33 cellular contexts compared by ENCODE assay signal in the genomic region with DNA sequence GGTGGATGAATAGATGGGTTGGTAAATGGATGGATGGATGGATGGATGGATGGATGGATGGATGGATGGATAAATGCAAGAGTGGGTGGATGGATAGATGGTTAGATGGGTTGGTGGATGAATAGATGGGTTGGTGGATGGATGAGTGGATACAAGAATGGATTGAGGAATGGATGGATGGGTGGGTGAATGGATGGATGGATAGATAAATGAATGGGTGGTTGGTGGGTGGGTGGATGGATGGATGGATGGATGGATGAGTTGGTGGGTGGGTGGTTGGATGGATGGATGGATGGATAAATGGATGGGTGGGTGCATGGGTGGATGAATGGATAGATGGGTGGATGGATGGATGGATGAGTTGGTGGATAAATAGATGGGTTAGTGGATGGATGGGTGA. TPM values are rescaled to one million over a fixed set of nuclear protein-coding genes. Genes with fewer than 3 reads are reported as not detected.
"Had no signal": no experiment of that assay in that cellular context is flagged by ENCODE, and none has a peak within 500 bp of the region (broad histone marks: within the 10 kb centered on the region; RNA-seq: fewer than 3 reads in every experiment).

No MANE protein-coding gene starts in this region.

- H3K27me3 Mint-ChIP-seq: stimulated activated naive CD8-positive, alpha-beta T cell treated with anti-CD3 and anti-CD28 coated beads, Interleukin-15, Interleukin-2, amounts not matched to agents 100 ng/mL and 50 ng/mL, for 24 hours had no signal

- H3K4me3 Mint-ChIP-seq: immature natural killer cell; mesothelial cell of epicardium; naive B cell; natural killer cell; stimulated activated effector memory CD8-positive, alpha-beta T cell treated with anti-CD3 and anti-CD28 coated beads, Interleukin-12 subunit alpha, Interleukin-12 subunit beta, amount 100 ng/mL, for 72 hours; stimulated activated naive CD8-positive, alpha-beta T cell treated with anti-CD3 and anti-CD28 coated beads, Interleukin-15, Interleukin-2, amounts not matched to agents 100 ng/mL and 50 ng/mL, for 24 hours had no signal

- DNase-seq: hippocampal formation; immature natural killer cell; kidney; left colon; lower lobe of right lung; mammary epithelial cell; mesenchymal stem cell; naive B cell; natural killer cell; nucleus accumbens; pancreas; posterior cingulate gyrus; right lobe of liver; stimulated activated CD4-positive, alpha-beta T cell treated with anti-CD3 and anti-CD28 coated beads, Interleukin-12 subunit alpha, Interleukin-12 subunit beta, amount 100 ng/mL, for 4 hours; stimulated activated CD4-positive, alpha-beta T cell treated with anti-CD3 and anti-CD28 coated beads, Interleukin-15, amount 100 ng/mL, for 24 hours; stimulated activated CD4-positive, alpha-beta T cell treated with anti-CD3 and anti-CD28 coated beads, Interleukin-4, amount 100 ng/mL, for 24 hours; stimulated activated naive CD4-positive, alpha-beta T cell; tibial artery; trophoblast cell; upper lobe of right lung had no signal

- H3K36me3 ChIP-seq: left lung, lower lobe of right lung, pancreas, right atrium auricular region, right lobe of liver, suprapubic skin, thoracic aorta, tibial artery, upper lobe of right lung had no signal

- H3K27ac ChIP-seq: left lung, lower lobe of right lung, pancreas, right atrium auricular region, right lobe of liver, suprapubic skin, thoracic aorta, tibial artery, upper lobe of right lung had no signal

- H3K4me1 Mint-ChIP-seq: immature natural killer cell; natural killer cell; stimulated activated effector memory CD8-positive, alpha-beta T cell treated with anti-CD3 and anti-CD28 coated beads, Interleukin-12 subunit alpha, Interleukin-12 subunit beta, amount 100 ng/mL, for 72 hours had no signal

- H3K9me3 ChIP-seq: pancreas, right lobe of liver had no signal

- H3K4me1 ChIP-seq: left lung, lower lobe of right lung, pancreas, right atrium auricular region, right lobe of liver, suprapubic skin, tibial artery, upper lobe of right lung had no signal

- H3K27ac Mint-ChIP-seq: immature natural killer cell; mesothelial cell of epicardium; natural killer cell; stimulated activated effector memory CD8-positive, alpha-beta T cell treated with anti-CD3 and anti-CD28 coated beads, Interleukin-12 subunit alpha, Interleukin-12 subunit beta, amount 100 ng/mL, for 72 hours; stimulated activated naive CD8-positive, alpha-beta T cell treated with anti-CD3 and anti-CD28 coated beads, Interleukin-15, Interleukin-2, amounts not matched to agents 100 ng/mL and 50 ng/mL, for 24 hours had no signal

- FAIRE-seq: islet of Langerhans, kidney, pancreas, urothelium cell line had no signal

- H3K36me3 Mint-ChIP-seq: immature natural killer cell; mesothelial cell of epicardium; natural killer cell; stimulated activated effector memory CD8-positive, alpha-beta T cell treated with anti-CD3 and anti-CD28 coated beads, Interleukin-12 subunit alpha, Interleukin-12 subunit beta, amount 100 ng/mL, for 72 hours had no signal

- H3K4me3 ChIP-seq: left lung, lower lobe of right lung, pancreas, right atrium auricular region, right lobe of liver, suprapubic skin, thoracic aorta, tibial artery, upper lobe of right lung had no signal

- H3K27me3 ChIP-seq: pancreas, right atrium auricular region, right lobe of liver, suprapubic skin, tibial artery, upper lobe of right lung had no signal

- ATAC-seq: left colon; left lung; lower lobe of right lung; natural killer cell; pancreas; right lobe of liver; stimulated activated effector memory CD8-positive, alpha-beta T cell treated with anti-CD3 and anti-CD28 coated beads, Interleukin-12 subunit alpha, Interleukin-12 subunit beta, amount 100 ng/mL, for 72 hours; upper lobe of right lung had no signal

RNA-seq across cellular contexts. Expression of a gene that starts 13.8 kb away (rescaled TPM):
- total RNA-seq: mammary epithelial cell, mesothelial cell of epicardium, pulmonary artery endothelial cell, renal cortical epithelial cell, right atrium auricular region had no signal
- polyA plus RNA-seq: immature natural killer cell, liver, mammary epithelial cell, neural cell had no signal

RNA-seq across cellular contexts. Expression of a gene that starts 42.4 kb away (rescaled TPM):
- total RNA-seq: mammary epithelial cell, pulmonary artery endothelial cell, renal cortical epithelial cell had no signal
- polyA plus RNA-seq: mammary epithelial cell had no signal
